ENCODE assay signal across 8 cellular contexts in the genomic region with DNA sequence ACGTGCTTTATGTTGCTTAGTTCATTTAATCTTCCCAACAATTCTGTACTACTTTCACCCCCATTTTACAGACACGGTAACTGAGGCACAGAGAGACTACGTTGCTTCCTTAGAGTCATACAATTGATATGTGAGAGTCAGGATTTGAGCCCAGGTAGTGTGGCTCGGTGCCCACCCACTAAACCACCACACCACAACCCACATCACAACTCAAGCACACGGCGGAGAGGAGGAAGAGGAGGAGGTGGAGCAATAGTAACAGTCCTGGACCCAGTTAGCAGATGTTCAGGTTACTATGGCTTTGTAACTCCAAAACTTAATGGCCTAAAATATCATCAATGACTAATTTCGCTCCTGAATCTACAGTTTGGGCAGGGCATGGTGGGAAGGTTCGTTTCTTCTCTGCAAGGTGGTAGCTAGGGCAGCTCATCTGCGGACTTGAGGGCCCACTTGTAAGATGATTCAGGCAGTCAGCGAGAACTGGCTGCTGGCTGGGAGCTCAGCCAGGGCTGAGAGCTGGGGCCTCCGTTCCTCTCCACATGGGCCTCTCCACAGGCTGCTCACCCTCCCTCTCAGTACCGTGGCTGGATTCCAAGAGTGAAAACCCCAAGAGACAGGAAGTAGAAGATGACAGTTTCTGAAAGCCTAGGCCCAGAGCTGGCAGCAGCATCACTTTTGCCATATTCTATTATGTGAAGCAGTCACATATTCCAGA.
A peak's percentile ranks its signal among the peaks of the same experiment; 100 is the strongest.
DNase-seq lines count a peak whose midpoint lies in the region; ATAC-seq and TF ChIP-seq lines count a peak whose summit lies in the region.

No MANE protein-coding gene starts in this region.

- H3K4me1 Mint-ChIP-seq in activated T-helper 2 cell treated with anti-CD3 and anti-CD28 coated beads, Interferon-gamma antibody, Interleukin-2, Interleukin-4, amounts not matched to agents 10 μg/mL and 5 μg/mL and 100 μg/mL, durations not matched to agents 14 hours and 24 hours and 36 hours (ENCODE audit: low read depth) = peaks cover 19% of the 10 kb centered on the region

- H3K27ac Mint-ChIP-seq in activated T-helper 2 cell treated with anti-CD3 and anti-CD28 coated beads, Interferon-gamma antibody, Interleukin-2, Interleukin-4, amounts not matched to agents 10 μg/mL and 5 μg/mL and 100 μg/mL, durations not matched to agents 14 hours and 24 hours and 36 hours = peak overlapping the region; percentile 80

- no peak for TF ChIP-seq CTCF in GM10266 (IDR thresholded peaks at IDR 0.05; ENCODE audit: control insufficient read depth, insufficient read depth, low read depth, missing control alignments)
- no peak for TF ChIP-seq CTCF in foreskin fibroblast (IDR thresholded peaks at IDR 0.05; ENCODE audit: low read depth, low read length)
- TF ChIP-seq CTCF in psoas muscle (IDR thresholded peaks at IDR 0.05) = no peak

- H3K36me3 Mint-ChIP-seq in activated T-helper 2 cell treated with anti-CD3 and anti-CD28 coated beads, Interferon-gamma antibody, Interleukin-2, Interleukin-4, amounts not matched to agents 10 μg/mL and 5 μg/mL and 100 μg/mL, durations not matched to agents 14 hours and 24 hours and 36 hours (ENCODE audit: low read depth) = peaks cover 7% of the 10 kb centered on the region

- no peak overlapping the region for H3K27ac ChIP-seq in psoas muscle

- H3K4me3 ChIP-seq in foreskin fibroblast (ENCODE audit: low read depth in 1 of 2, low read length in 2 of 2) = no peak overlapping the region
- H3K4me3 ChIP-seq in psoas muscle = no peak overlapping the region

- intact Hi-C loops in activated T-helper 2 cell treated with anti-CD3 and anti-CD28 coated beads, Interferon-gamma antibody, Interleukin-2, Interleukin-4, amounts not matched to agents 10 μg/mL and 5 μg/mL and 100 μg/mL, durations not matched to agents 14 hours and 24 hours and 36 hours (cut with micrococcal nuclease) = loop anchor here (2.0 to 5.0 kb wide), 2 partner anchors 73 to 167 kb away; partner anchors contain the start of gene ZFP36L2
- intact Hi-C loops in psoas muscle (cut with DNase I) = no loop called here

- DNase-seq in GM10266 (ENCODE audit: extremely low spot score) = peak; percentile 51
- peak; percentile 13 for DNase-seq in OCI-M1 (lab: John Stamatoyannopoulos, UW)
- peak; percentile 39 for DNase-seq in activated T-helper 2 cell treated with anti-CD3 and anti-CD28 coated beads, Interferon-gamma antibody, Interleukin-2, Interleukin-4, amounts not matched to agents 10 μg/mL and 5 μg/mL and 100 μg/mL, durations not matched to agents 14 hours and 24 hours and 36 hours (ENCODE audit: low spot score)
- DNase-seq in foreskin fibroblast = peak; percentile 97 to 98
- DNase-seq in psoas muscle = peak; percentile 64 to 81
- DNase-seq in NK-92 (lab: John Stamatoyannopoulos, UW; ENCODE audit: unreplicated experiment) = no peak
- DNase-seq in retina = no peak

- H3K9me3 Mint-ChIP-seq in activated T-helper 2 cell treated with anti-CD3 and anti-CD28 coated beads, Interferon-gamma antibody, Interleukin-2, Interleukin-4, amounts not matched to agents 10 μg/mL and 5 μg/mL and 100 μg/mL, durations not matched to agents 14 hours and 24 hours and 36 hours = peaks cover 8% of the 10 kb centered on the region

- peaks cover 6% of the 10 kb centered on the region for H3K4me1 ChIP-seq in psoas muscle

- no peaks in the 10 kb centered on the region for H3K27me3 ChIP-seq in psoas muscle (ENCODE audit: insufficient read depth in 3 of 3, low read length in 2 of 3)

- peaks cover 6% of the 10 kb centered on the region for H3K9me3 ChIP-seq in psoas muscle

- H3K36me3 ChIP-seq in psoas muscle (ENCODE audit: insufficient read depth in 1 of 2, low read depth in 1 of 2) = no peaks in the 10 kb centered on the region

- peaks cover 2% of the 10 kb centered on the region for H3K27me3 Mint-ChIP-seq in activated T-helper 2 cell treated with anti-CD3 and anti-CD28 coated beads, Interferon-gamma antibody, Interleukin-2, Interleukin-4, amounts not matched to agents 10 μg/mL and 5 μg/mL and 100 μg/mL, durations not matched to agents 14 hours and 24 hours and 36 hours (ENCODE audit: low read depth)

- WGBS in psoas muscle, 3 donors = 61 to 73% (median 65%) methylated on average over 12 of the region's 12 CpGs

- ATAC-seq in HG03135 (IDR thresholded peaks at IDR 0.05; ENCODE audit: unreplicated experiment) (peak; percentile 69), psoas muscle (peak; percentile 41 to 68 (median 54))

- H3K4me3 Mint-ChIP-seq in activated T-helper 2 cell treated with anti-CD3 and anti-CD28 coated beads, Interferon-gamma antibody, Interleukin-2, Interleukin-4, amounts not matched to agents 10 μg/mL and 5 μg/mL and 100 μg/mL, durations not matched to agents 14 hours and 24 hours and 36 hours (ENCODE audit: low read depth) = peak overlapping the region; percentile 19

Comparison
In these comparisons a context has a peak if more than half of its experiments do, and no peak if none do; other contexts are left out.
1. DNase-seq: peak in GM10266 (single experiment), OCI-M1 (single experiment), activated T-helper 2 cell treated with anti-CD3 and anti-CD28 coated beads, Interferon-gamma antibody, Interleukin-2, Interleukin-4, amounts not matched to agents 10 μg/mL and 5 μg/mL and 100 μg/mL, durations not matched to agents 14 hours and 24 hours and 36 hours (single experiment), foreskin fibroblast (2 of 2) and psoas muscle (2 of 2); none in NK-92 (single experiment) and retina (single experiment).